In the genomic region with DNA sequence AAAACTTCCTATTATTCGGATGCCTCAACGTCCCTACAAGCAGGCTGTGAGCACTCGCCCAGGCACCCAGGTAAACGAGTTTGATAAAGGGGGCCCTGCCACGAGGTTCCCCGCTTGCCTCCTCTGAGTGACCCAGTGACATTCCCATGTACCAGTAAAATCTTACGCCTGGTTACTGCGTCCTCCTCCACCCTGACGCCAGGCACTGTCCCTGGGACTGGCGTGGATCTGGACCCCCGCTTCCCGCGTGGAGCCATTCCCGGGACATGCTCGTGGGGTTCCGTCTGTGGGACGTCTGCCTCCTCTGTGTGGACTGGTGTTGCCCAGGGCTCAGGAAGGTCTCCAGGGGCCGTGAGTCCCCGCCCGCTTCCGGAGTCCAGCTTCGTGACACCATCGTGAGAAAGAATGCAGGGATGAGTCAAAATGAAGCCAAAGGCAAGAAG, we compare ENCODE assay signal across 8 cellular contexts. TPM values are rescaled to one million over a fixed set of nuclear protein-coding genes. Genes with fewer than 3 reads are reported as not detected.
DNase-seq lines count a peak whose midpoint lies in the region; ATAC-seq and TF ChIP-seq lines count a peak whose summit lies in the region.

No MANE protein-coding gene starts in this region.

- H3K9me3 ChIP-seq in heart left ventricle (peaks cover 0 to 39% (median 14%) of the 10 kb centered on the region in 12 donors), gastrocnemius medialis (peaks cover 0 to 1% (median 0%) of the 10 kb centered on the region in 3 donors)

- H3K27ac ChIP-seq in heart left ventricle, result peak overlapping the region in 11 of 12 donors; percentile 66 to 90 (median 79)
- H3K27ac ChIP-seq in gastrocnemius medialis, result peak overlapping the region; percentile 69 to 86 (median 74)

- TF ChIP-seq POLR2A in heart left ventricle (IDR thresholded peaks at IDR 0.05), result no peak
- no peak for TF ChIP-seq POLR2A in gastrocnemius medialis (IDR thresholded peaks at IDR 0.05)

- H3K4me1 ChIP-seq in heart left ventricle (peaks cover 5 to 42% (median 16%) of the 10 kb centered on the region in 12 donors), gastrocnemius medialis (peaks cover 16 to 26% of the 10 kb centered on the region in 2 donors)

- H3K36me3 ChIP-seq in heart left ventricle (peaks cover 2 to 18% (median 13%) of the 10 kb centered on the region in 9 donors), gastrocnemius medialis (peaks cover 0 to 14% of the 10 kb centered on the region in 2 donors)

- ATAC-seq in heart left ventricle (peak; percentile 16 to 61 (median 50)), gastrocnemius medialis (no peak), HG02610 (IDR thresholded peaks at IDR 0.05; ENCODE audit: unreplicated experiment) (no peak)

- H3K27me3 ChIP-seq in heart left ventricle (no peaks in the 10 kb centered on the region), gastrocnemius medialis (no peaks in the 10 kb centered on the region)

- intact Hi-C loops in heart left ventricle (cut with DNase I), result no loop called here
- intact Hi-C loops in gastrocnemius medialis (cut with DNase I; ENCODE audit: low total_unique reads), result no loop called here

- H3K4me3 ChIP-seq in AG10803 (ENCODE audit: low read length) (peak overlapping the region; percentile 93), HFF-Myc (replicated peaks; ENCODE audit: low read depth, low read length) (peak overlapping the region; percentile 69), heart left ventricle (peak overlapping the region; percentile 63 to 98 (median 82)), gastrocnemius medialis (peak overlapping the region; percentile 82 to 96 (median 90))

- WGBS in heart left ventricle, 4 donors, result 12 to 41% (median 17%) methylated on average over 22 to 23 of the region's 23 CpGs

- DNase-seq in AG10803 (ENCODE audit: low read depth), result peak; percentile 78
- DNase-seq in HFF-Myc (ENCODE audit: extremely low read depth, low read depth), result no peak
- peak; percentile 14 for DNase-seq in activated CD8-positive, alpha-beta memory T cell treated with anti-CD3 and anti-CD28 coated beads, Interleukin-2, amount 50 U/mL, for 4 hours
- DNase-seq in heart left ventricle, result peak; percentile 42 to 64 (median 58)
- DNase-seq in gastrocnemius medialis, result peak in 1 of 2 donors; percentile 14
- no peak for DNase-seq in DMS114 treated with DMSO at 0.1 percent for 48 hours (lab: John Stamatoyannopoulos, UW; ENCODE audit: unreplicated experiment)
- DNase-seq in DMS153 (lab: John Stamatoyannopoulos, UW), result no peak

- in situ Hi-C loops in gastrocnemius medialis (cut with MboI; ENCODE audit: low sequenced_read_pairs in 4 of 4), result no loop called here

- TF ChIP-seq CTCF in AG10803 (conservative IDR thresholded peaks at IDR 0.05; ENCODE audit: low read length) (no peak), HFF-Myc (IDR thresholded peaks at IDR 0.05; ENCODE audit: low read depth, low read length, missing control alignments) (no peak), heart left ventricle (IDR thresholded peaks at IDR 0.05) (no peak), gastrocnemius medialis (IDR thresholded peaks at IDR 0.05 in 4 of 5, conservative IDR thresholded peaks at IDR 0.05 in 1 of 5) (no peak)

RNA-seq across cellular contexts. Expression of gene ZNF550, which starts 0.4 kb away (rescaled TPM):
- total RNA-seq in heart left ventricle (10 to 100 TPM in 1 of 9 donors, 1 to 10 TPM in 8; 3.6 to 10.1 (median 7.0) TPM), gastrocnemius medialis (1 to 10 TPM in 3 of 4 donors, under 1 TPM in 1; 0.87 to 9.1 (median 2.6) TPM)
- 1 to 10 TPM; 4.2 to 4.8 TPM for polyA plus RNA-seq in heart left ventricle

RNA-seq across cellular contexts. Expression of gene ZNF416, which starts 18.6 kb away (rescaled TPM):
- 1 to 10 TPM; 3.3 to 7.3 (median 5.1) TPM for total RNA-seq in heart left ventricle
- 1 to 10 TPM; 1.8 to 3.8 TPM for polyA plus RNA-seq in heart left ventricle
- 1 to 10 TPM in 2 of 4 donors, under 1 TPM in 2; 0.87 to 2.0 (median 1.4) TPM for total RNA-seq in gastrocnemius medialis

RNA-seq across cellular contexts. Expression of gene ZIK1, which starts 23.9 kb away (rescaled TPM):
- total RNA-seq in heart left ventricle (1 to 10 TPM; 2.7 to 5.6 (median 4.4) TPM), gastrocnemius medialis (1 to 10 TPM in 2 of 4 donors, under 1 TPM in 2; 0.71 to 2.0 (median 1.1) TPM)
- 1 to 10 TPM; 1.1 to 8.0 TPM for polyA plus RNA-seq in heart left ventricle

RNA-seq across cellular contexts. Expression of gene ZNF549, which starts 32.9 kb away (rescaled TPM):
- total RNA-seq in heart left ventricle (1 to 10 TPM; 2.5 to 5.2 (median 3.7) TPM), gastrocnemius medialis (1 to 10 TPM; 1.7 to 3.4 (median 2.3) TPM)
- 1 to 10 TPM; 2.6 to 3.3 TPM for polyA plus RNA-seq in heart left ventricle

RNA-seq across cellular contexts. Expression of gene ZNF530, which starts 39.6 kb away (rescaled TPM):
- total RNA-seq in heart left ventricle (1 to 10 TPM; 2.7 to 7.5 (median 3.9) TPM), gastrocnemius medialis (1 to 10 TPM in 3 of 4 donors, under 1 TPM in 1; 0.86 to 4.2 (median 3.4) TPM)
- polyA plus RNA-seq in heart left ventricle, result 1 to 10 TPM; 4.9 to 8.7 TPM

Comparison
In these comparisons a context has a peak if more than half of its experiments do, and no peak if none do; other contexts are left out.
1. DNase-seq: peak in AG10803 (single experiment), activated CD8-positive, alpha-beta memory T cell treated with anti-CD3 and anti-CD28 coated beads, Interleukin-2, amount 50 U/mL, for 4 hours (single experiment) and heart left ventricle (5 of 5); none in HFF-Myc (single experiment), DMS114 treated with DMSO at 0.1 percent for 48 hours (single experiment) and DMS153 (single experiment).
2. ATAC-seq: peak in heart left ventricle (4 of 4); none in gastrocnemius medialis (0 of 2) and HG02610 (single experiment).
3. Peak in every context shown above with its lines, with median percentiles within 50 percentile points of each other: H3K4me3 ChIP-seq.